ENCODE assay signal across 2 cellular contexts in the genomic region with DNA sequence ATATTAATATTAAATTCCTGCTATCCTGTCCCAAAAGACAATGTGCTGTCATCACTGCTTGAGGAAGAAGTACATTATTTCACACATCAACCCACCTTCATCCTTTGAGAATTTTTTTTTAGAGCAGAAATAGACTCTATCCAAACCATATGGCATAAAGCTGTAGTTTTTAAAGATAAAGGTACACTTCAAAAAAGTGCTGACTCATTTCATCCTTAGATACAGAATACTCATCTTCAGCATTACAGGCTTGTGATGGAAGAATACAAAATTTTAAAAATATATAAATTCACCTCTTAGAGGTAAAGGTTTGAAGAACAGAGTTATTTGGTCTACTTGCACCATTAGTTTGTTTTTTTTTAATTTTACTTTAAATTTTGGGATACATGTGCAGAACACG.
TF ChIP-seq lines count a peak whose summit lies in the region.

No MANE protein-coding gene starts in this region.

TF ChIP-seq in HepG2, 621 proteins besides CTCF, POLR2A, EP300 and RAD21 (continued from another document):
- peak; percentile 70 for TF ChIP-seq MAFF (IDR thresholded peaks at IDR 0.05; ENCODE audit: low read depth, low read length)
- TF ChIP-seq NFE2L2 (IDR thresholded peaks at IDR 0.05; ENCODE audit: low read length) = peak; percentile 65; the same call in 1 of the 2 replicates
- no peak for TF ChIP-seq ZNF768 (CRISPR knock-in tag; IDR thresholded peaks at IDR 0.05)
- peak; percentile 70 to 80 for TF ChIP-seq MAFK (conservative IDR thresholded peaks at IDR 0.05 in 1 of 2, IDR thresholded peaks at IDR 0.05 in 1 of 2; ENCODE audit: low read length in 2 of 2)
- TF ChIP-seq POLR2AphosphoS5 (IDR thresholded peaks at IDR 0.05; ENCODE audit: low read depth, low read length) = no peak
- TF ChIP-seq, protein P1, sequence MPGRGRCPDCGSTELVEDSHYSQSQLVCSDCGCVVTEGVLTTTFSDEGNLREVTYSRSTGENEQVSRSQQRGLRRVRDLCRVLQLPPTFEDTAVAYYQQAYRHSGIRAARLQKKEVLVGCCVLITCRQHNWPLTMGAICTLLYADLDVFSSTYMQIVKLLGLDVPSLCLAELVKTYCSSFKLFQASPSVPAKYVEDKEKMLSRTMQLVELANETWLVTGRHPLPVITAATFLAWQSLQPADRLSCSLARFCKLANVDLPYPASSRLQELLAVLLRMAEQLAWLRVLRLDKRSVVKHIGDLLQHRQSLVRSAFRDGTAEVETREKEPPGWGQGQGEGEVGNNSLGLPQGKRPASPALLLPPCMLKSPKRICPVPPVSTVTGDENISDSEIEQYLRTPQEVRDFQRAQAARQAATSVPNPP (CRISPR knock-in tag; IDR thresholded peaks at IDR 0.05) = no peak
TF ChIP-seq in HepG2: peak in this region for 3.

TF ChIP-seq in K562, 482 proteins besides CTCF, POLR2A, EP300 and RAD21 (continued from another document):
- TF ChIP-seq MAFK (IDR thresholded peaks at IDR 0.05; ENCODE audit: low read length) = peak; percentile 77; the same call in 1 of the 2 replicates
- TF ChIP-seq RB1 (IDR thresholded peaks at IDR 0.05; ENCODE audit: low read depth) = no peak
- peak; percentile 87 for TF ChIP-seq C11orf30 (IDR thresholded peaks at IDR 0.05; ENCODE audit: low read depth)
- TF ChIP-seq MAFF (IDR thresholded peaks at IDR 0.05; ENCODE audit: low read length) = peak; percentile 86
- no peak for TF ChIP-seq ZNF124 (CRISPR knock-in tag; IDR thresholded peaks at IDR 0.05)
- TF ChIP-seq, protein P2, sequence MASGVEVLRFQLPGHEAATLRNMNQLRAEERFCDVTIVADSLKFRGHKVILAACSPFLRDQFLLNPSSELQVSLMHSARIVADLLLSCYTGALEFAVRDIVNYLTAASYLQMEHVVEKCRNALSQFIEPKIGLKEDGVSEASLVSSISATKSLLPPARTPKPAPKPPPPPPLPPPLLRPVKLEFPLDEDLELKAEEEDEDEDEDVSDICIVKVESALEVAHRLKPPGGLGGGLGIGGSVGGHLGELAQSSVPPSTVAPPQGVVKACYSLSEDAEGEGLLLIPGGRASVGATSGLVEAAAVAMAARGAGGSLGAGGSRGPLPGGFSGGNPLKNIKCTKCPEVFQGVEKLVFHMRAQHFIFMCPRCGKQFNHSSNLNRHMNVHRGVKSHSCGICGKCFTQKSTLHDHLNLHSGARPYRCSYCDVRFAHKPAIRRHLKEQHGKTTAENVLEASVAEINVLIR (CRISPR knock-in tag; IDR thresholded peaks at IDR 0.05) = no peak
- peak; percentile 93 for TF ChIP-seq MAFG (tag; conservative IDR thresholded peaks at IDR 0.05)
- TF ChIP-seq NFE2L1 (tag; IDR thresholded peaks at IDR 0.05; ENCODE audit: borderline replicate concordance, low read depth) = peak; percentile 71; the same call in 1 of the 2 replicates
- no peak for TF ChIP-seq HIVEP1 (CRISPR knock-in tag; IDR thresholded peaks at IDR 0.05)
- peak; percentile 44; the same call in 1 of the 2 replicates for TF ChIP-seq BACH1 (tag; IDR thresholded peaks at IDR 0.05)
- TF ChIP-seq ZNF316 (IDR thresholded peaks at IDR 0.05) = peak; percentile 95
- TF ChIP-seq NFE2 (IDR thresholded peaks at IDR 0.05; ENCODE audit: low read depth) = peak; percentile 79
